10 cellular contexts compared by ENCODE assay signal in genomic region chr7:33722383-33723096, GRCh38.
DNase-seq lines count a peak whose midpoint lies in the region; ATAC-seq, FAIRE-seq and TF ChIP-seq lines count a peak whose summit lies in the region.
"Had no signal": no experiment of that assay in that cellular context is flagged by ENCODE, and none has a peak within 500 bp of the region (broad histone marks: within the 10 kb centered on the region; RNA-seq: fewer than 3 reads in every experiment).

No MANE protein-coding gene starts in this region.

- ATAC-seq in Panc1 (peak; percentile 61), omental fat pad (ENCODE audit: low FRiP score) (peak; percentile 58), mucosa of descending colon (no peak)
- ATAC-seq in naive thymus-derived CD4-positive, alpha-beta T cell = no peak
- ATAC-seq in activated CD4-positive, CD25-positive, alpha-beta regulatory T cell treated with anti-CD3 and anti-CD28 coated beads, Interleukin-2, amount 50 U/mL, for 24 hours = no peak

- H4K20me1 ChIP-seq in endothelial cell of umbilical vein (replicated peaks; ENCODE audit: control insufficient read depth, extremely low read depth, insufficient read depth, low read length) = no peaks in the 10 kb centered on the region

- H3K27me3 Mint-ChIP-seq in naive thymus-derived CD4-positive, alpha-beta T cell = no peaks in the 10 kb centered on the region

- POLR2A ChIA-PET in Panc1 (lab: Charles Lee) = no interaction called here
- POLR2A ChIA-PET in endothelial cell of umbilical vein (lab: Charles Lee) = no interaction called here
- POLR2A ChIA-PET in naive thymus-derived CD4-positive, alpha-beta T cell (lab: Charles Lee) = no interaction called here

- in situ Hi-C loops in Panc1 (cut with HindIII; ENCODE audit: low pct_unique_long_range_greater_than_20kb, low sequenced_read_pairs) = no loop called here

- no peak for TF ChIP-seq POLR2A in endothelial cell of umbilical vein (IDR thresholded peaks at IDR 0.05; ENCODE audit: low read depth, low read length)

- H3K27me3 ChIP-seq in Panc1 (ENCODE audit: control insufficient read depth, insufficient read depth, low read length) (peaks cover 2% of the 10 kb centered on the region; the same call in 1 of the 2 replicates), endothelial cell of umbilical vein (ENCODE audit: control insufficient read depth in 2 of 2, insufficient read depth in 2 of 2, low read length in 2 of 2) (no peaks in the 10 kb centered on the region)
- no peaks in the 10 kb centered on the region for H3K27me3 ChIP-seq in naive thymus-derived CD4-positive, alpha-beta T cell (ENCODE audit: control insufficient read depth in 2 of 2, insufficient read depth in 2 of 2, low read length in 2 of 2)

- DNase-seq in ELF-1 (ENCODE audit: low read depth, low spot score) (peak; percentile 97), Panc1 (ENCODE audit: low read depth, low spot score) (no peak), endothelial cell of umbilical vein (ENCODE audit: low read depth, low spot score) (peak; percentile 59), omental fat pad (ENCODE audit: low spot score) (no peak), NCI-H187 (lab: John Stamatoyannopoulos, UW) (no peak), mucosa of descending colon (no peak)
- DNase-seq in naive thymus-derived CD4-positive, alpha-beta T cell = no peak
- DNase-seq: DMS153; effector CD4-positive, alpha-beta T cell had no signal

- peaks cover 0 to 33% (median 4%) of the 10 kb centered on the region in 5 donors for H3K36me3 Mint-ChIP-seq in naive thymus-derived CD4-positive, alpha-beta T cell

- dilution Hi-C loops in endothelial cell of umbilical vein (cut with MboI; ENCODE audit: extremely low pct_ligation_motif_present, low sequenced_read_pairs) = no loop called here

- intact Hi-C loops in Panc1 (cut with micrococcal nuclease; ENCODE audit: unreplicated experiment) (no loop called here), endothelial cell of umbilical vein (cut with micrococcal nuclease) (loop anchor here (10.0 kb wide), 2 partner anchors 388 to 1228 kb away; partner anchors contain the start of genes AVL9 and LSM5), mucosa of descending colon (cut with DNase I, micrococcal nuclease) (no loop called here)
- intact Hi-C loops in naive thymus-derived CD4-positive, alpha-beta T cell (cut with micrococcal nuclease) = no loop called here

- no peaks in the 10 kb centered on the region for H3K9me1 ChIP-seq in endothelial cell of umbilical vein (replicated peaks; ENCODE audit: control insufficient read depth, extremely low read depth, insufficient read depth, low read length)

- H3K9ac ChIP-seq in endothelial cell of umbilical vein (replicated peaks; ENCODE audit: extremely low read depth, insufficient read depth, low read length) = no peak overlapping the region

- H3K4me3 Mint-ChIP-seq in naive thymus-derived CD4-positive, alpha-beta T cell = no peak overlapping the region

- H3K9me3 Mint-ChIP-seq in naive thymus-derived CD4-positive, alpha-beta T cell = peaks cover 0 to 5% (median 0%) of the 10 kb centered on the region in 11 donors

- H3K27ac ChIP-seq in Panc1 (ENCODE audit: low read length) (no peak overlapping the region), endothelial cell of umbilical vein (ENCODE audit: insufficient read depth, low read depth, low read length) (peak overlapping the region; percentile 33)
- H3K27ac ChIP-seq in naive thymus-derived CD4-positive, alpha-beta T cell (ENCODE audit: low read depth, low read length) = no peak overlapping the region

- H3K9me3 ChIP-seq in Panc1 (ENCODE audit: control insufficient read depth, insufficient read depth, low read depth, low read length) = no peaks in the 10 kb centered on the region
- H3K9me3 ChIP-seq in endothelial cell of umbilical vein (replicated peaks; ENCODE audit: control insufficient read depth, insufficient read depth, low read length) = no peaks in the 10 kb centered on the region
- no peaks in the 10 kb centered on the region for H3K9me3 ChIP-seq in naive thymus-derived CD4-positive, alpha-beta T cell (ENCODE audit: control insufficient read depth in 2 of 3, low read length in 3 of 3)
- H3K9me3 ChIP-seq in mucosa of descending colon = no peaks in the 10 kb centered on the region

- H3K27ac Mint-ChIP-seq in naive thymus-derived CD4-positive, alpha-beta T cell = no peak overlapping the region

- no peak for TF ChIP-seq CTCF in Panc1 (IDR thresholded peaks at IDR 0.05)
- no peak for TF ChIP-seq CTCF in endothelial cell of umbilical vein (IDR thresholded peaks at IDR 0.05; ENCODE audit: extremely low read depth in 1 of 2, insufficient read depth in 1 of 2, low read depth in 1 of 2, low read length in 2 of 2)
- TF ChIP-seq CTCF in omental fat pad (IDR thresholded peaks at IDR 0.05) = no peak
- TF ChIP-seq CTCF in mucosa of descending colon (IDR thresholded peaks at IDR 0.05) = no peak

- H3K36me3 ChIP-seq in Panc1 (ENCODE audit: control insufficient read depth, insufficient read depth, low read length) = no peaks in the 10 kb centered on the region
- no peaks in the 10 kb centered on the region for H3K36me3 ChIP-seq in endothelial cell of umbilical vein (ENCODE audit: control insufficient read depth in 2 of 2, extremely low read depth in 1 of 2, insufficient read depth in 2 of 2, low read length in 2 of 2)
- H3K36me3 ChIP-seq in naive thymus-derived CD4-positive, alpha-beta T cell (ENCODE audit: control insufficient read depth in 2 of 3, insufficient read depth in 3 of 3, low read length in 3 of 3) = no peaks in the 10 kb centered on the region
- H3K36me3 ChIP-seq in mucosa of descending colon (ENCODE audit: low read depth) = no peaks in the 10 kb centered on the region

- no peaks in the 10 kb centered on the region for H3K4me1 Mint-ChIP-seq in naive thymus-derived CD4-positive, alpha-beta T cell

- H2AFZ ChIP-seq in endothelial cell of umbilical vein (ENCODE audit: low read depth, low read length) = peak overlapping the region; percentile 56

- H3K4me1 ChIP-seq in Panc1 (ENCODE audit: control insufficient read depth, insufficient read depth, low read length) (no peaks in the 10 kb centered on the region), endothelial cell of umbilical vein (ENCODE audit: control insufficient read depth, extremely low read depth, insufficient read depth, low read length) (peaks cover 55% of the 10 kb centered on the region), mucosa of descending colon (ENCODE audit: low read depth) (no peaks in the 10 kb centered on the region)
- H3K4me1 ChIP-seq in naive thymus-derived CD4-positive, alpha-beta T cell (ENCODE audit: control insufficient read depth in 2 of 2, insufficient read depth in 2 of 2, low read length in 2 of 2) = no peaks in the 10 kb centered on the region

- no peak overlapping the region for H3K4me2 ChIP-seq in endothelial cell of umbilical vein (ENCODE audit: insufficient read depth, low read length)

- BruUV-seq in Panc1 (replicated peaks; lab: Mats Ljungman, UMichigan) (no TSS peak), endothelial cell of umbilical vein (replicated peaks; lab: Mats Ljungman, UMichigan) (no TSS peak)

- peaks cover 2% of the 10 kb centered on the region for H3K79me2 ChIP-seq in endothelial cell of umbilical vein (ENCODE audit: control insufficient read depth, insufficient read depth, low read length)

- H3K4me3 ChIP-seq in Panc1 (ENCODE audit: low read depth in 2 of 2, low read length in 2 of 2) (no peak overlapping the region), endothelial cell of umbilical vein (replicated peaks in 1 of 3; ENCODE audit: insufficient read depth in 1 of 3, low read depth in 1 of 3, low read length in 3 of 3) (no peak overlapping the region), mucosa of descending colon (no peak overlapping the region)
- no peak overlapping the region for H3K4me3 ChIP-seq in naive thymus-derived CD4-positive, alpha-beta T cell (ENCODE audit: low read length)

- peak; percentile 91 for FAIRE-seq in endothelial cell of umbilical vein (lab: Jason Lieb, UNC)

- CTCF ChIA-PET in Panc1 (lab: Charles Lee) = interaction anchor here (0.6 kb wide), 1 partner anchor 1449 kb away, joined by 3 read pairs; no protein-coding TSS in a partner anchor
- CTCF ChIA-PET in endothelial cell of umbilical vein (lab: Charles Lee) = interaction anchor here (0.7 to 1.8 kb wide), 5 partner anchors 16 to 876 kb away, joined by 3 to 11 read pairs (median 3); no protein-coding TSS in a partner anchor
- CTCF ChIA-PET in naive thymus-derived CD4-positive, alpha-beta T cell (lab: Charles Lee) = no interaction called here

TF ChIP-seq in endothelial cell of umbilical vein, 7 proteins besides CTCF, POLR2A, EP300 and RAD21:
- peak; percentile 29 for TF ChIP-seq FOS (IDR thresholded peaks at IDR 0.05; ENCODE audit: borderline replicate concordance, insufficient read depth, low read length)
- TF ChIP-seq EZH2 (IDR thresholded peaks at IDR 0.05; ENCODE audit: borderline replicate concordance, low read depth, low read length, severe bottlenecking) = no peak
- peak; percentile 9 for TF ChIP-seq MAX (IDR thresholded peaks at IDR 0.05; ENCODE audit: insufficient read depth, insufficient read length)
- peak; percentile 59 for TF ChIP-seq JUN (IDR thresholded peaks at IDR 0.05; ENCODE audit: borderline replicate concordance, insufficient read depth, insufficient read length, low read depth)
- no peak for TF ChIP-seq MYC (IDR thresholded peaks at IDR 0.05; ENCODE audit: low read depth, low read length)
- TF ChIP-seq GATA2 (IDR thresholded peaks at IDR 0.05; ENCODE audit: insufficient read depth, insufficient read length, low read depth, low read length) = no peak
- TF ChIP-seq POLR2AphosphoS5 (IDR thresholded peaks at IDR 0.05; ENCODE audit: insufficient read depth, low read depth, low read length) = peak; percentile 52

Comparison
In these comparisons a context has a peak if more than half of its experiments do, and no peak if none do; other contexts are left out.
1. DNase-seq: peak in ELF-1 (single experiment) and endothelial cell of umbilical vein (single experiment); none in Panc1 (single experiment), omental fat pad (single experiment), NCI-H187 (0 of 2), naive thymus-derived CD4-positive, alpha-beta T cell (0 of 9) and mucosa of descending colon (0 of 3).
2. ATAC-seq: peak in Panc1 (single experiment) and omental fat pad (single experiment); none in naive thymus-derived CD4-positive, alpha-beta T cell (single experiment), mucosa of descending colon (single experiment) and activated CD4-positive, CD25-positive, alpha-beta regulatory T cell treated with anti-CD3 and anti-CD28 coated beads, Interleukin-2, amount 50 U/mL, for 24 hours (0 of 2).